In genomic region chr1:41951492-41951891, GRCh38 we compare ENCODE assay signal across 8 cellular contexts. TPM values are rescaled to one million over a fixed set of nuclear protein-coding genes. Genes with fewer than 3 reads are reported as not detected.
DNase-seq lines count a peak whose midpoint lies in the region; ATAC-seq, FAIRE-seq and TF ChIP-seq lines count a peak whose summit lies in the region.
"Not testable (repeated sequence)": the region's sequence is repeated elsewhere in the genome, so short reads cannot be mapped to it uniquely, and the experiment has no call there.

No MANE protein-coding gene starts in this region.

- DNase-seq in activated CD4-positive, alpha-beta T cell treated with anti-CD3 and anti-CD28 coated beads for 48 hours, result peak; percentile 28
- not testable (repeated sequence) for DNase-seq in activated CD8-positive, alpha-beta memory T cell treated with anti-CD3 and anti-CD28 coated beads, Interleukin-2, amount 10 ng/mL, durations not matched to agents 7 days and 5 days; GM12878 (ENCODE audit: low read depth, low spot score)
- peak; percentile 5 to 6 for DNase-seq in activated T-cell treated with anti-CD3 and anti-CD28 coated beads, Interleukin-2, amount 50 U/mL, for 72 hours
- peak; percentile 23 for DNase-seq in stimulated activated CD4-positive, alpha-beta T cell treated with anti-CD3 and anti-CD28 coated beads, Interleukin-4, amount 100 ng/mL, for 24 hours
- DNase-seq in stimulated activated naive CD8-positive, alpha-beta T cell treated with anti-CD3 and anti-CD28 coated beads, Interleukin-15, amount 100 ng/mL, for 72 hours, result peak in 1 of 2 donors; percentile 39

- H3K27me3 Mint-ChIP-seq in activated CD8-positive, alpha-beta memory T cell treated with anti-CD3 and anti-CD28 coated beads, Interleukin-2, amount 10 ng/mL, durations not matched to agents 7 days and 5 days; activated T-cell treated with anti-CD3 and anti-CD28 coated beads, Interleukin-2, amount 50 U/mL, for 72 hours (ENCODE audit: low read depth); activated naive CD4-positive, alpha-beta T cell treated with anti-CD3 and anti-CD28 coated beads, Interleukin-2, amount 50 U/mL, for 24 hours; stimulated activated naive CD8-positive, alpha-beta T cell treated with anti-CD3 and anti-CD28 coated beads, Interleukin-15, amount 100 ng/mL, for 72 hours: not testable (repeated sequence)

- not testable (repeated sequence) for H3K36me3 ChIP-seq in KMS-11 (ENCODE audit: insufficient read depth); GM12878 (ENCODE audit: control insufficient read depth in 2 of 2, insufficient read depth in 2 of 2, low read length in 1 of 2)

- not testable (repeated sequence) for H3K27me3 ChIP-seq in KMS-11 (ENCODE audit: insufficient read depth, low read depth); GM12878 (replicated peaks in 1 of 2; ENCODE audit: control insufficient read depth in 2 of 2, insufficient read depth in 2 of 2, low read length in 1 of 2)

- not testable (repeated sequence) for H2AFZ ChIP-seq in KMS-11 (ENCODE audit: low read depth); GM12878 (ENCODE audit: control insufficient read depth, low read depth, low read length)

- not testable (repeated sequence) for H3K79me2 ChIP-seq in KMS-11 (ENCODE audit: insufficient read depth, low read depth); GM12878 (ENCODE audit: control insufficient read depth, insufficient read depth, low read length)

- TF ChIP-seq EP300 in GM12878 (IDR thresholded peaks at IDR 0.05; ENCODE audit: borderline replicate concordance in 1 of 2, control insufficient read depth in 1 of 2, low read depth in 2 of 2, low read length in 2 of 2), result not testable (repeated sequence)

- TF ChIP-seq RAD21 in GM12878 (IDR thresholded peaks at IDR 0.05; ENCODE audit: insufficient read depth, low read depth, low read length), result not testable (repeated sequence)

- CTCF ChIA-PET in activated CD8-positive, alpha-beta memory T cell treated with anti-CD3 and anti-CD28 coated beads, Interleukin-2, amount 10 ng/mL, durations not matched to agents 7 days and 5 days (lab: Charles Lee), result not testable (repeated sequence)
- CTCF ChIA-PET in GM12878 (lab: Yijun Ruan, JAX), result interaction anchor here (1.1 to 1.3 kb wide), 3 partner anchors 15 to 82 kb away, joined by 3 to 5 read pairs (median 3); no protein-coding TSS in a partner anchor

- peak overlapping the region; percentile 35 for H3K27ac Mint-ChIP-seq in activated CD8-positive, alpha-beta memory T cell treated with anti-CD3 and anti-CD28 coated beads, Interleukin-2, amount 10 ng/mL, durations not matched to agents 7 days and 5 days
- peak overlapping the region; percentile 91 for H3K27ac Mint-ChIP-seq in activated T-cell treated with anti-CD3 and anti-CD28 coated beads, Interleukin-2, amount 50 U/mL, for 72 hours
- H3K27ac Mint-ChIP-seq in activated naive CD4-positive, alpha-beta T cell treated with anti-CD3 and anti-CD28 coated beads, Interleukin-2, amount 50 U/mL, for 24 hours; stimulated activated naive CD8-positive, alpha-beta T cell treated with anti-CD3 and anti-CD28 coated beads, Interleukin-15, amount 100 ng/mL, for 72 hours: not testable (repeated sequence)

- POLR2A ChIA-PET in GM12878 (lab: Charles Lee), result interaction anchor here (0.6 to 1.6 kb wide), 6 partner anchors 10 to 208 kb away, joined by 3 to 5 read pairs (median 3); no protein-coding TSS in a partner anchor

- H3K4me1 ChIP-seq in KMS-11 (ENCODE audit: low read depth, poor library complexity, severe bottlenecking) (peaks cover 65% of the 10 kb centered on the region), GM12878 (ENCODE audit: control insufficient read depth, insufficient read depth, low read length) (peaks cover 20% of the 10 kb centered on the region)

- H3K27ac ChIP-seq in KMS-11 (peak overlapping the region; percentile 61), GM12878 (ENCODE audit: control insufficient read depth, insufficient read depth) (peak overlapping the region; percentile 87)

- H3K36me3 Mint-ChIP-seq in activated CD8-positive, alpha-beta memory T cell treated with anti-CD3 and anti-CD28 coated beads, Interleukin-2, amount 10 ng/mL, durations not matched to agents 7 days and 5 days, result peaks cover 14% of the 10 kb centered on the region
- peaks cover 20 to 30% of the 10 kb centered on the region in 2 donors for H3K36me3 Mint-ChIP-seq in activated T-cell treated with anti-CD3 and anti-CD28 coated beads, Interleukin-2, amount 50 U/mL, for 72 hours (ENCODE audit: insufficient read depth in 2 of 2)
- H3K36me3 Mint-ChIP-seq in activated naive CD4-positive, alpha-beta T cell treated with anti-CD3 and anti-CD28 coated beads, Interleukin-2, amount 50 U/mL, for 24 hours, result peaks cover 16% of the 10 kb centered on the region

- FAIRE-seq in GM12878 (lab: Jason Lieb, UNC), result not testable (repeated sequence)

- in situ Hi-C loops in GM12878 (cut with MboI), result not testable (repeated sequence)

- TF ChIP-seq CTCF in KMS-11 (conservative IDR thresholded peaks at IDR 0.05; ENCODE audit: low read depth, low read length); GM12878 (IDR thresholded peaks at IDR 0.05 in 2 of 3, conservative IDR thresholded peaks at IDR 0.05 in 1 of 3; ENCODE audit: control insufficient read depth in 2 of 3, extremely low read depth in 1 of 3, insufficient read depth in 1 of 3, low read depth in 3 of 3, low read length in 3 of 3): not testable (repeated sequence)

- RAD21 ChIA-PET in GM12878 (lab: Charles Lee; ENCODE audit: unreplicated experiment), result interaction anchor here (0.7 to 2.4 kb wide), 11 partner anchors 9 to 171 kb away, joined by 3 to 9 read pairs (median 5); no protein-coding TSS in a partner anchor

- not testable (repeated sequence) for TF ChIP-seq POLR2A in GM12878 (IDR thresholded peaks at IDR 0.05; ENCODE audit: low read depth, low read length)

- not testable (repeated sequence) for H3K9ac ChIP-seq in KMS-11; GM12878 (ENCODE audit: control insufficient read depth, insufficient read depth, low read length)

- not testable (repeated sequence) for H3K4me3 Mint-ChIP-seq in activated CD8-positive, alpha-beta memory T cell treated with anti-CD3 and anti-CD28 coated beads, Interleukin-2, amount 10 ng/mL, durations not matched to agents 7 days and 5 days; activated T-cell treated with anti-CD3 and anti-CD28 coated beads, Interleukin-2, amount 50 U/mL, for 72 hours; stimulated activated naive CD8-positive, alpha-beta T cell treated with anti-CD3 and anti-CD28 coated beads, Interleukin-15, amount 100 ng/mL, for 72 hours
- peak overlapping the region; percentile 49 for H3K4me3 Mint-ChIP-seq in activated naive CD4-positive, alpha-beta T cell treated with anti-CD3 and anti-CD28 coated beads, Interleukin-2, amount 50 U/mL, for 24 hours

- not testable (repeated sequence) for BruUV-seq in GM12878 (replicated peaks; lab: Mats Ljungman, UMichigan)

- intact Hi-C loops in GM12878 (cut with micrococcal nuclease; ENCODE audit: unreplicated experiment), result loop anchor here (10.0 kb wide), 2 partner anchors 197 to 227 kb away; no protein-coding TSS in a partner anchor

- SMC1A ChIA-PET in GM12878 (lab: Charles Lee; ENCODE audit: uncharacterized antibody, unreplicated experiment), result interaction anchor here (0.9 to 2.3 kb wide), 9 partner anchors 9 to 83 kb away, joined by 3 to 11 read pairs (median 5); no protein-coding TSS in a partner anchor

- WGBS in GM12878 (ENCODE audit: insufficient coverage, insufficient replicate concordance, low lambda C conversion rate, missing lambda C conversion rate), result 0% methylated on average over 3 of the region's 3 CpGs

- H3K9me3 Mint-ChIP-seq in activated CD8-positive, alpha-beta memory T cell treated with anti-CD3 and anti-CD28 coated beads, Interleukin-2, amount 10 ng/mL, durations not matched to agents 7 days and 5 days (ENCODE audit: low read depth), result peaks cover 22% of the 10 kb centered on the region
- H3K9me3 Mint-ChIP-seq in activated T-cell treated with anti-CD3 and anti-CD28 coated beads, Interleukin-2, amount 50 U/mL, for 72 hours, result peaks cover 13 to 20% of the 10 kb centered on the region in 2 donors
- H3K9me3 Mint-ChIP-seq in activated naive CD4-positive, alpha-beta T cell treated with anti-CD3 and anti-CD28 coated beads, Interleukin-2, amount 50 U/mL, for 24 hours, result peaks cover 11% of the 10 kb centered on the region
- peaks cover 15 to 52% of the 10 kb centered on the region in 2 donors for H3K9me3 Mint-ChIP-seq in stimulated activated naive CD8-positive, alpha-beta T cell treated with anti-CD3 and anti-CD28 coated beads, Interleukin-15, amount 100 ng/mL, for 72 hours

- not testable (repeated sequence) for H4K20me1 ChIP-seq in KMS-11 (ENCODE audit: insufficient read depth); GM12878 (ENCODE audit: control insufficient read depth, insufficient read depth)

- not testable (repeated sequence) for ATAC-seq in activated CD8-positive, alpha-beta memory T cell treated with anti-CD3 and anti-CD28 coated beads, Interleukin-2, amount 10 ng/mL, durations not matched to agents 7 days and 5 days; GM12878
- ATAC-seq in activated T-cell treated with anti-CD3 and anti-CD28 coated beads, Interleukin-2, amount 50 U/mL, for 72 hours (replicated peaks in 1 of 2), result peak in 1 of 2 donors; percentile 29
- peak; percentile 17 for ATAC-seq in stimulated activated naive CD8-positive, alpha-beta T cell treated with anti-CD3 and anti-CD28 coated beads, Interleukin-15, amount 100 ng/mL, for 72 hours

- H3K4me3 ChIP-seq in KMS-11 (IDR thresholded peaks at IDR 0.05; ENCODE audit: insufficient read depth, low read depth, low read length); GM12878: not testable (repeated sequence)

- H3K9me3 ChIP-seq in GM12878 (replicated peaks; ENCODE audit: control insufficient read depth, insufficient read depth, low read length), result peaks cover 19% of the 10 kb centered on the region

- H3K4me1 Mint-ChIP-seq in activated CD8-positive, alpha-beta memory T cell treated with anti-CD3 and anti-CD28 coated beads, Interleukin-2, amount 10 ng/mL, durations not matched to agents 7 days and 5 days, result peaks cover 18% of the 10 kb centered on the region
- H3K4me1 Mint-ChIP-seq in activated T-cell treated with anti-CD3 and anti-CD28 coated beads, Interleukin-2, amount 50 U/mL, for 72 hours (ENCODE audit: low read depth), result peaks cover 47% of the 10 kb centered on the region
- peaks cover 35% of the 10 kb centered on the region for H3K4me1 Mint-ChIP-seq in activated naive CD4-positive, alpha-beta T cell treated with anti-CD3 and anti-CD28 coated beads, Interleukin-2, amount 50 U/mL, for 24 hours
- peaks cover 40% of the 10 kb centered on the region for H3K4me1 Mint-ChIP-seq in stimulated activated naive CD8-positive, alpha-beta T cell treated with anti-CD3 and anti-CD28 coated beads, Interleukin-15, amount 100 ng/mL, for 72 hours

- peak overlapping the region; percentile 91 for H3K4me2 ChIP-seq in KMS-11
- not testable (repeated sequence) for H3K4me2 ChIP-seq in GM12878 (ENCODE audit: control insufficient read depth, insufficient read depth)

RNA-seq across cellular contexts. Expression of gene HIVEP3, which starts 32.8 kb away (rescaled TPM):
- 10 to 100 TPM; 15.1 to 18.1 TPM for total RNA-seq in activated CD8-positive, alpha-beta memory T cell treated with anti-CD3 and anti-CD28 coated beads, Interleukin-2, amount 10 ng/mL, durations not matched to agents 7 days and 5 days
- 10 to 100 TPM; 22.8 to 29.2 TPM for total RNA-seq in activated T-cell treated with anti-CD3 and anti-CD28 coated beads, Interleukin-2, amount 50 U/mL, for 72 hours
- total RNA-seq in GM12878 (2013; cell fraction: nucleolus; rRNA removed), result 42.5 and 46.4 TPM in 2 replicates
- total RNA-seq in GM12878 (2014; rRNA removed) (2.8 and 2.9 TPM in 2 replicates), GM12878 (2014; rRNA removed; fragmentation: Illumina TruSeq; extraction: Trizol) (3.4 and 3.5 TPM in 2 replicates), GM12878 (2021) (13.6 and 13.8 TPM in 2 replicates)
- polyA plus RNA-seq in GM12878 (2011; ENCODE audit: low read depth), result 1.8 TPM
- polyA plus RNA-seq in GM12878 (2011; rRNA removed) (3.5 and 4.3 TPM in 2 replicates), GM12878 (2014; fragmentation: Illumina TruSeq; extraction: Trizol) (7.4 and 8.6 TPM in 2 replicates), GM12878 (2014; fragmentation: Nextera tagmentation; extraction: Ambion mirVana) (1 to 10 TPM; 1.8 to 2.2 TPM), GM12878 (2014; rRNA removed) (6.0 and 7.7 TPM in 2 replicates), GM12878 (2016; fragmentation: Nextera tagmentation; extraction: Ambion mirVana) (1 to 10 TPM; 3.0 to 4.3 TPM)
- 5.4 and 6.8 TPM in 2 replicates for polyA plus RNA-seq in GM12878 (2011; cell fraction: cytosol; rRNA removed)
- polyA plus RNA-seq in GM12878 (2011; cell fraction: nucleus; rRNA removed), result 7.7 and 9.8 TPM in 2 replicates
- polyA plus RNA-seq in GM12878 (2012), result 4.9 and 5.2 TPM in 2 replicates
- polyA minus RNA-seq in GM12878 (2011; rRNA and poly(A)+ RNA removed), result 11.4 and 11.5 TPM in 2 replicates
- 5.5 and 5.6 TPM in 2 replicates for polyA minus RNA-seq in GM12878 (2011; cell fraction: cytosol; rRNA and poly(A)+ RNA removed)
- 6.0 and 17.6 TPM in 2 replicates for polyA minus RNA-seq in GM12878 (2011; cell fraction: nucleus; rRNA and poly(A)+ RNA removed)
